Comparison of ENCODE assay signal across 2 cellular contexts in genomic region chr5:142306077-142306502, GRCh38.
TF ChIP-seq lines count a peak whose summit lies in the region.

No MANE protein-coding gene starts in this region.

TF ChIP-seq in HEK293, 187 proteins besides CTCF, POLR2A, EP300 and RAD21:
- TF ChIP-seq ZNF596 (tag by site-specific recombination; IDR thresholded peaks at IDR 0.05) (peak; percentile 72), ZIC2 (tag by site-specific recombination; IDR thresholded peaks at IDR 0.05) (no peak), SP7 (tag by site-specific recombination; IDR thresholded peaks at IDR 0.05) (peak; percentile 48; the same call in 1 of the 2 replicates), ZNF423 (tag by site-specific recombination; IDR thresholded peaks at IDR 0.05) (no peak)

TF ChIP-seq in K562, 482 proteins besides CTCF, POLR2A, EP300 and RAD21:
- peak; percentile 40; the same call in 1 of the 2 replicates for TF ChIP-seq PKNOX1 (IDR thresholded peaks at IDR 0.05)
- no peak for TF ChIP-seq SMAD3 (CRISPR knock-in tag; conservative IDR thresholded peaks at IDR 0.05)
- TF ChIP-seq LARP7 (IDR thresholded peaks at IDR 0.05): no peak
